11 cellular contexts compared by ENCODE assay signal in the genomic region with DNA sequence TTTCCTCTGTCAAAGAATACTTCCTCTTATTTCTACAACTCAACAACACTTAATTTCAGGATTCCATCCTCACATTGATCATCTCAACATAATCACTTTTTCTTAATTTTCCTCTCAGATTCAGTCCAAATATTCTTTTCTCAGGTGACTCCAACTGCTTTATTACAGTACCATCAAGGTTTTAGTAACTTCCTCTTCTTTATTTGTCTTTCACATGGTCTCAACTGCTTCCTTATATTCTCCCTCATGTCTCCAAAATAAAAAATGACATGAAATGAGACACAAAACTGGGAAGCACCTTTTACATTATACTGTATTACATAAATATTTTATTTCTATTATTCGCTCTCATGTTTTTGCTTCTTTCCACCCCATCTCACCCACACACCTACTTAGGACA.
"Had no signal": no experiment of that assay in that cellular context is flagged by ENCODE, and none has a peak within 500 bp of the region (broad histone marks: within the 10 kb centered on the region; RNA-seq: fewer than 3 reads in every experiment).

No MANE protein-coding gene starts in this region.

- H3K9me3 Mint-ChIP-seq: activated naive CD8-positive, alpha-beta T cell treated with anti-CD3 and anti-CD28 coated beads, Interleukin-2, amount 10 ng/mL, durations not matched to agents 7 days and 5 days; activated T-helper 1 cell treated with anti-CD3 and anti-CD28 coated beads, Interleukin-12 subunit alpha, Interleukin-12 subunit beta, Interleukin-2, Interleukin-4 antibody, amounts not matched to agents 30 ng/mL and 10 ng/mL and 1 ng/mL, durations not matched to agents 14 hours and 24 hours and 36 hours; effector memory CD8-positive, alpha-beta T cell had no signal

- H3K27me3 Mint-ChIP-seq: activated naive CD8-positive, alpha-beta T cell treated with anti-CD3 and anti-CD28 coated beads, Interleukin-2, amount 10 ng/mL, durations not matched to agents 7 days and 5 days; effector memory CD8-positive, alpha-beta T cell had no signal

- DNase-seq: activated naive CD8-positive, alpha-beta T cell treated with anti-CD3 and anti-CD28 coated beads, Interleukin-2, amount 10 ng/mL, durations not matched to agents 7 days and 5 days; cerebellar nuclear complex; effector memory CD8-positive, alpha-beta T cell; foreskin keratinocyte; head of caudate nucleus; left cardiac atrium; lower lobe of right lung; stimulated activated CD4-positive, alpha-beta T cell treated with anti-CD3 and anti-CD28 coated beads, Interleukin-1b, Interleukin-23, amount 100 ng/mL, for 48 hours; tibial artery had no signal

- ATAC-seq: activated CD4-positive, CD25-positive, alpha-beta regulatory T cell treated with anti-CD3 and anti-CD28 coated beads, Interleukin-2, amount 50 U/mL, for 24 hours; effector memory CD8-positive, alpha-beta T cell; foreskin keratinocyte; left cardiac atrium; lower lobe of right lung had no signal

- H3K4me3 Mint-ChIP-seq: activated naive CD8-positive, alpha-beta T cell treated with anti-CD3 and anti-CD28 coated beads, Interleukin-2, amount 10 ng/mL, durations not matched to agents 7 days and 5 days; activated T-helper 1 cell treated with anti-CD3 and anti-CD28 coated beads, Interleukin-12 subunit alpha, Interleukin-12 subunit beta, Interleukin-2, Interleukin-4 antibody, amounts not matched to agents 30 ng/mL and 10 ng/mL and 1 ng/mL, durations not matched to agents 14 hours and 24 hours and 36 hours; effector memory CD8-positive, alpha-beta T cell had no signal

- H3K27ac Mint-ChIP-seq: activated naive CD8-positive, alpha-beta T cell treated with anti-CD3 and anti-CD28 coated beads, Interleukin-2, amount 10 ng/mL, durations not matched to agents 7 days and 5 days; activated T-helper 1 cell treated with anti-CD3 and anti-CD28 coated beads, Interleukin-12 subunit alpha, Interleukin-12 subunit beta, Interleukin-2, Interleukin-4 antibody, amounts not matched to agents 30 ng/mL and 10 ng/mL and 1 ng/mL, durations not matched to agents 14 hours and 24 hours and 36 hours had no signal
